24 cellular contexts compared by ENCODE assay signal in the genomic region with DNA sequence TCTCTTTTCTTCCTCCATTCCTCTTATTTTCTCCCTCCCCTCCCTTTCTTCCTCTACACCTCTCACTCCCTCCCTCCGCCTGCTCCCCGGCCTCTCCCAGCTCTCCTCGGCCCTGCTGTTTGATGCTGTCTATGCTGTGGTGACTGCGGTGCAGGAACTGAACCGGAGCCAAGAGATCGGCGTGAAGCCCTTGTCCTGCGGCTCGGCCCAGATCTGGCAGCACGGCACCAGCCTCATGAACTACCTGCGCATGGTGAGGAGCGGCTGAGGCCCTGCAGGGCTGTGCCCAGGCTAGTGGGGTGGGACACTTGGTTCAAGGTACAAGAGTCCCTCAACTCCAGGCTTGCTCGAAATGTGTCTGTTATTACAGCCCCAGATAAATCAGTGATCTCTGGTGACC.
"Had no signal": no experiment of that assay in that cellular context is flagged by ENCODE, and none has a peak within 500 bp of the region (broad histone marks: within the 10 kb centered on the region; RNA-seq: fewer than 3 reads in every experiment).

No MANE protein-coding gene starts in this region.

- DNase-seq: colonic mucosa; cortex of kidney; dermis blood vessel endothelial cell; dorsolateral prefrontal cortex; effector CD4-positive, alpha-beta T cell; effector CD8-positive, alpha-beta T cell; effector memory CD4-positive, alpha-beta T cell; effector memory CD8-positive, alpha-beta T cell; endodermal cell; erythroblast; esophagus squamous epithelium; foreskin fibroblast; foreskin keratinocyte; foreskin melanocyte; gastrocnemius medialis; glutamatergic neuron; head of caudate nucleus; heart left ventricle; heart right ventricle had no signal

- H3K27me3 ChIP-seq: colonic mucosa, dorsolateral prefrontal cortex, foreskin keratinocyte, gastrocnemius medialis, heart left ventricle had no signal

- H3K36me3 ChIP-seq: colonic mucosa, esophagus muscularis mucosa, esophagus squamous epithelium, gastrocnemius medialis, gastroesophageal sphincter, heart left ventricle, heart right ventricle had no signal

- H3K4me1 ChIP-seq: colonic mucosa, esophagus muscularis mucosa, esophagus squamous epithelium, foreskin keratinocyte, gastrocnemius medialis, gastroesophageal sphincter, heart left ventricle, heart right ventricle had no signal

- H3K9me3 ChIP-seq: colonic mucosa, esophagus muscularis mucosa, esophagus squamous epithelium, gastrocnemius medialis, gastroesophageal sphincter, heart left ventricle, heart right ventricle had no signal

- H3K27ac ChIP-seq: colonic mucosa, coronary artery, dorsolateral prefrontal cortex, epithelial cell of prostate, esophagus muscularis mucosa, esophagus squamous epithelium, foreskin keratinocyte, gastrocnemius medialis, gastroesophageal sphincter, heart left ventricle, heart right ventricle had no signal

- H3K4me3 ChIP-seq: colonic mucosa, coronary artery, dorsolateral prefrontal cortex, esophagus muscularis mucosa, esophagus squamous epithelium, gastrocnemius medialis, gastroesophageal sphincter, heart left ventricle, heart right ventricle had no signal

- ATAC-seq: effector memory CD8-positive, alpha-beta T cell; esophagus mucosa; foreskin keratinocyte; gastrocnemius medialis; gastroesophageal sphincter; heart left ventricle; heart right ventricle had no signal
